15 cellular contexts compared by ENCODE assay signal in the genomic region with DNA sequence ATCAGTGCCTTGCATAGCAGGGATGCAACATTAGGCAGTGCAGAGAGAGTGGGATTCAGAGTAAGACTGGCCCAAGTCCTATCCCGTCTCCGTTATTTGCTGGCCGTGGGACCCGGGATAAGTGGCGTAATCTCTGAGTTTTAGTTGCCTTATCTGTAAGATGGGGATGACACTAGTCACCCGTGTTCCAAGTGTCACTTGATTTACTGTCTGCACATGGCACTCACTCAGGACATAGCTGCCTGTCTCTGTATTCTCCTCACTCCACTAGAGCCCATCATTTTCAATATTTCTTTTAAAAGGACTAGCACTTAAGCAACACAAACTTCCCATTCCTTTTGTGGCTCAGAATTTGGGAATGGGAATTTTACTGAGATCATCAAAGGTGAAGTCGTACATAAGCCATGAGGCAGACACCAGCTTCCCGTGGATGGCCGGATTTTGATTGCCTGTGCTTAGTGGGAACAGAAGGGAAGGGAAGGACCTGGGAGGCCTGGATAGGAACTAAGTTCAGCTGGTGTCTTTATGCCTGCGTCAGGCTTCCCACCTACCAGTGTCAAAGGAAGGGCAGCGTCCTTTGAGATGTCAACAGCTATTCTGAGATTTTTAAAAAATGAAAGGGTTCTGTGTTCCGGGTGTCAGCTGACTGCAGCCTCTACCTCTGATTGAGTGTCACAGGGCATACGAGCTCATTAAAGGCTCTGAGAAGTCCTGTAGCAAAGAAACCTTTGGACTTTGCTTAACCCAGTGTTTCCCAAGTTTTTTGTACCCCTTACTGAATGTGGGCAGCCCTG.
"Had no signal": no experiment of that assay in that cellular context is flagged by ENCODE, and none has a peak within 500 bp of the region (broad histone marks: within the 10 kb centered on the region; RNA-seq: fewer than 3 reads in every experiment).

No MANE protein-coding gene starts in this region.

- H3K4me1 ChIP-seq: foreskin keratinocyte, prostate gland had no signal

- H3K27me3 ChIP-seq: brain microvascular endothelial cell, foreskin keratinocyte, transverse colon had no signal

- H3K4me3 ChIP-seq: prostate gland, SK-N-MC, transverse colon had no signal

- H3K36me3 ChIP-seq: brain microvascular endothelial cell, prostate gland, transverse colon had no signal

- H3K27ac ChIP-seq: brain microvascular endothelial cell, foreskin keratinocyte, prostate gland, SK-N-MC, transverse colon had no signal

- DNase-seq: activated CD4-positive, alpha-beta T cell treated with anti-CD3 and anti-CD28 coated beads, Interleukin-2, amount 10 ng/mL, durations not matched to agents 7 days and 5 days; activated CD8-positive, alpha-beta memory T cell treated with anti-CD3 and anti-CD28 coated beads, Interleukin-2, amount 50 U/mL, for 48 hours; activated naive CD8-positive, alpha-beta T cell treated with anti-CD3 and anti-CD28 coated beads for 36 hours; activated T-cell treated with anti-CD3 and anti-CD28 coated beads, Interleukin-2, amount 50 U/mL, for 72 hours; brain microvascular endothelial cell; effector memory CD4-positive, alpha-beta T cell; foreskin keratinocyte; glutamatergic neuron; mammary epithelial cell; naive thymus-derived CD4-positive, alpha-beta T cell; stimulated activated CD4-positive, alpha-beta T cell treated with anti-CD3 and anti-CD28 coated beads, Interleukin-2, amount 100 ng/mL, for 48 hours; stimulated activated naive CD4-positive, alpha-beta T cell; transverse colon had no signal

- H3K9me3 ChIP-seq: prostate gland, transverse colon had no signal

- ATAC-seq: activated T-cell treated with anti-CD3 and anti-CD28 coated beads, Interleukin-2, amount 50 U/mL, for 72 hours; foreskin keratinocyte; naive thymus-derived CD4-positive, alpha-beta T cell had no signal
